In genomic region chr2:216498418-216499413, GRCh38 we compare ENCODE assay signal across 8 cellular contexts. TPM values are rescaled to one million over a fixed set of nuclear protein-coding genes. Genes with fewer than 3 reads are reported as not detected.
A peak's percentile ranks its signal among the peaks of the same experiment; 100 is the strongest.
DNase-seq lines count a peak whose midpoint lies in the region; ATAC-seq lines count a peak whose summit lies in the region.

Gene RPL37A, plus strand, starts transcription at chr2:216498844. Its CDS starts 31 bp downstream, at chr2:216498875.

- H3K27ac Mint-ChIP-seq in effector memory CD8-positive, alpha-beta T cell = peak within 1 kb of the TSS; percentile 97 to 98
- H3K27ac Mint-ChIP-seq in memory B cell = peak within 1 kb of the TSS; percentile 97

- peaks cover 32 to 37% of the 10 kb centered on the region in 2 donors for H3K4me1 Mint-ChIP-seq in effector memory CD8-positive, alpha-beta T cell (ENCODE audit: low read depth in 2 of 2)
- H3K4me1 Mint-ChIP-seq in memory B cell = peaks cover 37% of the 10 kb centered on the region

- peak; percentile 87 for ATAC-seq in GM21360 (IDR thresholded peaks at IDR 0.05; ENCODE audit: unreplicated experiment)
- ATAC-seq in effector memory CD8-positive, alpha-beta T cell (replicated peaks) = peak; percentile 94
- peak; percentile 95 for ATAC-seq in memory B cell (ENCODE audit: low read depth)

- H3K36me3 Mint-ChIP-seq in effector memory CD8-positive, alpha-beta T cell (ENCODE audit: insufficient read depth) = peaks cover 54% of the 10 kb centered on the region
- H3K36me3 Mint-ChIP-seq in memory B cell = peaks cover 22% of the 10 kb centered on the region

- H3K9me3 Mint-ChIP-seq in effector memory CD8-positive, alpha-beta T cell = no peaks in the 10 kb centered on the region
- no peaks in the 10 kb centered on the region for H3K9me3 Mint-ChIP-seq in memory B cell

- DNase-seq in COLO668 (lab: John Stamatoyannopoulos, UW; ENCODE audit: unreplicated experiment) (peak; percentile 96), HT1080 (ENCODE audit: low read depth) (peak; percentile 95), NOMO-1 treated with DMSO at 0.1 percent for 48 hours (lab: John Stamatoyannopoulos, UW; ENCODE audit: unreplicated experiment) (peak; percentile 97), memory B cell (ENCODE audit: low spot score in 2 of 2) (peak; percentile 80 to 83)
- peak; percentile 79 to 84 for DNase-seq in activated CD8-positive, alpha-beta memory T cell treated with anti-CD3 and anti-CD28 coated beads for 4 hours (ENCODE audit: low read depth in 2 of 2)
- peak; percentile 83 to 84 (median 83) for DNase-seq in effector memory CD8-positive, alpha-beta T cell
- DNase-seq in stimulated activated CD8-positive, alpha-beta memory T cell treated with anti-CD3 and anti-CD28 coated beads, Interleukin-12 subunit alpha, Interleukin-12 subunit beta, amount 100 ng/mL, for 24 hours (ENCODE audit: extremely low read depth) = peak; percentile 75

- no peaks in the 10 kb centered on the region for H3K27me3 Mint-ChIP-seq in effector memory CD8-positive, alpha-beta T cell
- no peaks in the 10 kb centered on the region for H3K27me3 Mint-ChIP-seq in memory B cell

- peak within 1 kb of the TSS; percentile 97 to 98 for H3K4me3 Mint-ChIP-seq in effector memory CD8-positive, alpha-beta T cell
- peak within 1 kb of the TSS; percentile 96 for H3K4me3 Mint-ChIP-seq in memory B cell

RNA-seq across cellular contexts. Expression of gene RPL37A, which starts in this region (rescaled TPM):
- total RNA-seq in HT1080 (2014; rRNA removed; shearing (Covaris generic)) = 2,842 and 5,277 TPM in 2 replicates
- 1,886 and 2,167 TPM in 2 replicates for polyA plus RNA-seq in HT1080 (2015; cell fraction: cytosol; rRNA removed)
- polyA plus RNA-seq in HT1080 (2015; cell fraction: nucleus; rRNA removed) = 570 and 587 TPM in 2 replicates

Comparison
In these comparisons a context has a peak if more than half of its experiments do, and no peak if none do; other contexts are left out.
1. Peak in every context shown above with its lines: DNase-seq and ATAC-seq.